In the genomic region with DNA sequence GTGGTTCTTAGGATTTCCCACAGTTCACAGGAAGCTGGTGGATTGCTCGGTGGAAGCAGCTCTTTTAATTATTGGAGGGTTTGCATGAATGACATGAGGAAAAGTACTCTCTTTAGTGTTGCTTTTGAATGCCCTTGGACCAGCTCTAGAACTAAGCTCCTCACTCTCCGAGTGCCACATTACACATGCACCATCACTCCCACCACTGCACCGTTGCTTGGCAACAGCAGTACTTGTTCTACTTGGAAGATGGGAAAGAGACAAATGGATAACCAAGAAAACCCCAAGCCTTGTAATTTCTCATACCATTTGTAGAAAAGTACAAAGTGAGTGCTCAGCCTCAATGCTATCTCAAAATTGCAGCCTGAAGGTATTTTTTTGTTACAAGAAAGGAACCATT, we compare ENCODE assay signal across 16 cellular contexts.
"Had no signal": no experiment of that assay in that cellular context is flagged by ENCODE, and none has a peak within 500 bp of the region (broad histone marks: within the 10 kb centered on the region; RNA-seq: fewer than 3 reads in every experiment).

No MANE protein-coding gene starts in this region.

- H3K4me3 Mint-ChIP-seq: activated B cell treated with CpG ODN at 0.5 μM for 24 hours; activated CD4-positive, alpha-beta T cell treated with anti-CD3 and anti-CD28 coated beads, Interleukin-2, amount 10 ng/mL, durations not matched to agents 7 days and 5 days; T-helper 1 cell treated with Interleukin-12 subunit alpha and Interleukin-12 subunit beta and Interleukin-4 antibody, amounts not matched to agents 30 μg/mL and 1 μg/mL, for 36 hours; type B pancreatic cell had no signal

- H3K27ac Mint-ChIP-seq: activated B cell treated with CpG ODN at 0.5 μM for 24 hours; activated CD4-positive, alpha-beta T cell treated with anti-CD3 and anti-CD28 coated beads, Interleukin-2, amount 10 ng/mL, durations not matched to agents 7 days and 5 days; progenitor cell of endocrine pancreas; T-helper 1 cell treated with Interleukin-12 subunit alpha and Interleukin-12 subunit beta and Interleukin-4 antibody, amounts not matched to agents 30 μg/mL and 1 μg/mL, for 36 hours; type B pancreatic cell had no signal

- DNase-seq: activated B cell treated with CpG ODN at 0.5 μM for 24 hours; activated CD4-positive, alpha-beta T cell treated with anti-CD3 and anti-CD28 coated beads, Interleukin-2, amount 10 ng/mL, durations not matched to agents 7 days and 5 days; activated naive CD4-positive, alpha-beta T cell treated with anti-CD3 and anti-CD28 coated beads, Interleukin-2, amount 50 U/mL, for 16 hours; activated T-cell treated with anti-CD3 and anti-CD28 coated beads for 4 hours; adrenal gland; brain microvascular endothelial cell; glutamatergic neuron; left ventricle myocardium superior; mesendoderm; stimulated activated CD4-positive, alpha-beta T cell treated with anti-CD3 and anti-CD28 coated beads, Interleukin-2, amount 100 ng/mL, for 24 hours; stimulated activated naive CD4-positive, alpha-beta T cell had no signal

- H3K27me3 Mint-ChIP-seq: activated B cell treated with CpG ODN at 0.5 μM for 24 hours; activated CD4-positive, alpha-beta T cell treated with anti-CD3 and anti-CD28 coated beads, Interleukin-2, amount 10 ng/mL, durations not matched to agents 7 days and 5 days; type B pancreatic cell had no signal

- H3K36me3 Mint-ChIP-seq: type B pancreatic cell had no signal

- H3K4me1 Mint-ChIP-seq: activated CD4-positive, alpha-beta T cell treated with anti-CD3 and anti-CD28 coated beads, Interleukin-2, amount 10 ng/mL, durations not matched to agents 7 days and 5 days had no signal

- H3K9me3 Mint-ChIP-seq: type B pancreatic cell had no signal

- ATAC-seq: left ventricle myocardium superior, sciatic nerve, SK-N-SH treated with all-trans-retinoic acid at 6 μM for 48 hours had no signal
